8 cellular contexts compared by ENCODE assay signal in genomic region chr16:29961479-29962343, GRCh38. TPM values are rescaled to one million over a fixed set of nuclear protein-coding genes. Genes with fewer than 3 reads are reported as not detected.
DNase-seq lines count a peak whose midpoint lies in the region; ATAC-seq and TF ChIP-seq lines count a peak whose summit lies in the region.

TSS of gene TMEM219 (plus strand) at chr16:29962079. CDS start at chr16:29963144, 1,065 bp downstream.

- DNase-seq in DMS153 treated with DMSO at 0.1 percent for 48 hours (lab: John Stamatoyannopoulos, UW; ENCODE audit: unreplicated experiment): peak; percentile 70
- peak; percentile 88 for DNase-seq in RPMI7951 (ENCODE audit: low read depth)
- DNase-seq in activated T-helper 1 cell treated with anti-CD3 and anti-CD28 coated beads, Interleukin-12 subunit alpha, Interleukin-12 subunit beta, Interleukin-2, Interleukin-4 antibody, amounts not matched to agents 30 ng/mL and 10 ng/mL and 1 ng/mL, durations not matched to agents 14 hours and 24 hours and 36 hours (ENCODE audit: low spot score): peak; percentile 95
- peak; percentile 77 to 80 for DNase-seq in fibroblast of lung (ENCODE audit: low read depth in 2 of 2)
- DNase-seq in naive thymus-derived CD8-positive, alpha-beta T cell: peak; percentile 90 to 98 (median 96)
- DNase-seq in stimulated activated naive CD4-positive, alpha-beta T cell (lab: John Stamatoyannopoulos, UW): peak; percentile 88 to 96 (median 91)

- H3K36me3 ChIP-seq in KMS-11 (ENCODE audit: insufficient read depth) (no peaks in the 10 kb centered on the region), fibroblast of lung (ENCODE audit: control insufficient read depth, insufficient read depth, low read length) (no peaks in the 10 kb centered on the region)

- intact Hi-C loops in activated T-helper 1 cell treated with anti-CD3 and anti-CD28 coated beads, Interleukin-12 subunit alpha, Interleukin-12 subunit beta, Interleukin-2, Interleukin-4 antibody, amounts not matched to agents 30 ng/mL and 10 ng/mL and 1 ng/mL, durations not matched to agents 14 hours and 24 hours and 36 hours (cut with micrococcal nuclease): loop anchor here (1.0 to 2.0 kb wide), 6 partner anchors 12 to 98 kb away; partner anchors contain the start of genes ASPHD1, CDIPT, INO80E and KCTD13

- peak; percentile 61 for ATAC-seq in GM21717 (IDR thresholded peaks at IDR 0.05; ENCODE audit: unreplicated experiment)
- ATAC-seq in naive thymus-derived CD8-positive, alpha-beta T cell: peak; percentile 84 to 91

- H4K20me1 ChIP-seq in KMS-11 (ENCODE audit: insufficient read depth) (no peaks in the 10 kb centered on the region), fibroblast of lung (ENCODE audit: control insufficient read depth, extremely low read depth, insufficient read depth, low read length) (no peaks in the 10 kb centered on the region)

- H3K4me1 ChIP-seq in KMS-11 (ENCODE audit: low read depth, poor library complexity, severe bottlenecking) (peaks cover 16% of the 10 kb centered on the region), fibroblast of lung (ENCODE audit: control insufficient read depth, extremely low read depth, insufficient read depth, low read length) (no peaks in the 10 kb centered on the region)

- H3K27ac ChIP-seq in KMS-11: peak within 1 kb of the TSS; percentile 5; the same call in 1 of the 2 replicates
- H3K27ac ChIP-seq in fibroblast of lung (ENCODE audit: insufficient read depth, low read length): peak within 1 kb of the TSS; percentile 72

- peaks cover 7% of the 10 kb centered on the region for H3K36me3 Mint-ChIP-seq in activated T-helper 1 cell treated with anti-CD3 and anti-CD28 coated beads, Interleukin-12 subunit alpha, Interleukin-12 subunit beta, Interleukin-2, Interleukin-4 antibody, amounts not matched to agents 30 ng/mL and 10 ng/mL and 1 ng/mL, durations not matched to agents 14 hours and 24 hours and 36 hours (ENCODE audit: low read depth)
- H3K36me3 Mint-ChIP-seq in naive thymus-derived CD8-positive, alpha-beta T cell: peaks cover 0 to 5% (median 2%) of the 10 kb centered on the region in 3 donors

- peaks cover 24% of the 10 kb centered on the region for H3K4me1 Mint-ChIP-seq in activated T-helper 1 cell treated with anti-CD3 and anti-CD28 coated beads, Interleukin-12 subunit alpha, Interleukin-12 subunit beta, Interleukin-2, Interleukin-4 antibody, amounts not matched to agents 30 ng/mL and 10 ng/mL and 1 ng/mL, durations not matched to agents 14 hours and 24 hours and 36 hours (ENCODE audit: low read depth)
- peaks cover 12 to 29% (median 27%) of the 10 kb centered on the region in 4 donors for H3K4me1 Mint-ChIP-seq in naive thymus-derived CD8-positive, alpha-beta T cell

- TF ChIP-seq CTCF in KMS-11 (conservative IDR thresholded peaks at IDR 0.05; ENCODE audit: low read depth, low read length): peak; percentile 34; the same call in 1 of the 2 replicates
- TF ChIP-seq CTCF in fibroblast of lung (conservative IDR thresholded peaks at IDR 0.05 in 1 of 2, IDR thresholded peaks at IDR 0.05 in 1 of 2; ENCODE audit: low read depth in 1 of 2, low read length in 2 of 2): peak; percentile 34 to 41

- H3K4me3 Mint-ChIP-seq in activated T-helper 1 cell treated with anti-CD3 and anti-CD28 coated beads, Interleukin-12 subunit alpha, Interleukin-12 subunit beta, Interleukin-2, Interleukin-4 antibody, amounts not matched to agents 30 ng/mL and 10 ng/mL and 1 ng/mL, durations not matched to agents 14 hours and 24 hours and 36 hours: peak within 1 kb of the TSS; percentile 86
- H3K4me3 Mint-ChIP-seq in naive thymus-derived CD8-positive, alpha-beta T cell: peak within 1 kb of the TSS; percentile 86 to 94 (median 89)

- H3K4me3 ChIP-seq in KMS-11 (IDR thresholded peaks at IDR 0.05; ENCODE audit: insufficient read depth, low read depth, low read length) (peak within 1 kb of the TSS; percentile 42), fibroblast of lung (replicated peaks in 1 of 4; ENCODE audit: control extremely low read depth in 1 of 4, insufficient read depth in 1 of 4, low read depth in 3 of 4, low read length in 4 of 4) (peak within 1 kb of the TSS; percentile 72 to 83 (median 80))

- H3K27ac Mint-ChIP-seq in activated T-helper 1 cell treated with anti-CD3 and anti-CD28 coated beads, Interleukin-12 subunit alpha, Interleukin-12 subunit beta, Interleukin-2, Interleukin-4 antibody, amounts not matched to agents 30 ng/mL and 10 ng/mL and 1 ng/mL, durations not matched to agents 14 hours and 24 hours and 36 hours: peak within 1 kb of the TSS; percentile 83
- peak within 1 kb of the TSS; percentile 77 to 97 (median 93) for H3K27ac Mint-ChIP-seq in naive thymus-derived CD8-positive, alpha-beta T cell

- H3K79me2 ChIP-seq in KMS-11 (ENCODE audit: insufficient read depth, low read depth) (no peaks in the 10 kb centered on the region), fibroblast of lung (ENCODE audit: control insufficient read depth, insufficient read depth, low read length) (no peaks in the 10 kb centered on the region)

- H3K4me2 ChIP-seq in KMS-11 (peak within 1 kb of the TSS; percentile 92), fibroblast of lung (ENCODE audit: extremely low read depth, insufficient read depth, low read length) (peak within 1 kb of the TSS; percentile 99)

- H2AFZ ChIP-seq in KMS-11 (ENCODE audit: low read depth) (peak within 1 kb of the TSS; percentile 98), fibroblast of lung (ENCODE audit: low read length) (peak within 1 kb of the TSS; percentile 74)

- no peaks in the 10 kb centered on the region for H3K9me3 ChIP-seq in fibroblast of lung (ENCODE audit: control insufficient read depth, insufficient read depth, low read depth, low read length)

- no peaks in the 10 kb centered on the region for H3K9me3 Mint-ChIP-seq in activated T-helper 1 cell treated with anti-CD3 and anti-CD28 coated beads, Interleukin-12 subunit alpha, Interleukin-12 subunit beta, Interleukin-2, Interleukin-4 antibody, amounts not matched to agents 30 ng/mL and 10 ng/mL and 1 ng/mL, durations not matched to agents 14 hours and 24 hours and 36 hours
- no peaks in the 10 kb centered on the region for H3K9me3 Mint-ChIP-seq in naive thymus-derived CD8-positive, alpha-beta T cell

- H3K9ac ChIP-seq in KMS-11: peak within 1 kb of the TSS; percentile 42; the same call in 1 of the 2 replicates
- peak within 1 kb of the TSS; percentile 81 for H3K9ac ChIP-seq in fibroblast of lung (ENCODE audit: insufficient read depth, low read length)

- H3K27me3 Mint-ChIP-seq in activated T-helper 1 cell treated with anti-CD3 and anti-CD28 coated beads, Interleukin-12 subunit alpha, Interleukin-12 subunit beta, Interleukin-2, Interleukin-4 antibody, amounts not matched to agents 30 ng/mL and 10 ng/mL and 1 ng/mL, durations not matched to agents 14 hours and 24 hours and 36 hours (ENCODE audit: insufficient read depth): no peaks in the 10 kb centered on the region
- H3K27me3 Mint-ChIP-seq in naive thymus-derived CD8-positive, alpha-beta T cell: no peaks in the 10 kb centered on the region

- H3K27me3 ChIP-seq in KMS-11 (ENCODE audit: insufficient read depth, low read depth) (no peaks in the 10 kb centered on the region), fibroblast of lung (ENCODE audit: control insufficient read depth, insufficient read depth, low read length) (no peaks in the 10 kb centered on the region)

- POLR2A ChIA-PET in naive thymus-derived CD8-positive, alpha-beta T cell (lab: Charles Lee): interaction anchor here (0.6 to 3.8 kb wide), 24 partner anchors 11 to 948 kb away, joined by 3 to 43 read pairs (median 4); partner anchors contain the start of genes ASPHD1, CDIPT, HIRIP3 and INO80E

RNA-seq across cellular contexts. Expression of gene TMEM219, which starts in this region (rescaled TPM):
- 84.8 and 110 TPM in 2 replicates for total RNA-seq in RPMI7951 (2014; rRNA removed; shearing (Covaris generic))
- total RNA-seq in activated T-helper 1 cell treated with anti-CD3 and anti-CD28 coated beads, Interleukin-12 subunit alpha, Interleukin-12 subunit beta, Interleukin-2, Interleukin-4 antibody, amounts not matched to agents 30 ng/mL and 10 ng/mL and 1 ng/mL, durations not matched to agents 14 hours and 24 hours and 36 hours: 41.5 and 43.7 TPM in 2 replicates
- total RNA-seq in fibroblast of lung: 80.6 and 100 TPM in 2 replicates
- 79.4 and 86.3 TPM in 2 replicates for polyA plus RNA-seq in fibroblast of lung
- polyA plus RNA-seq in fibroblast of lung (2012): 121 and 137 TPM in 2 replicates
- 188 and 236 TPM in 2 replicates for polyA minus RNA-seq in fibroblast of lung (ENCODE audit: low replicate concordance)
- total RNA-seq in naive thymus-derived CD8-positive, alpha-beta T cell: 10 to 100 TPM; 63.1 to 74.0 TPM
- polyA plus RNA-seq in naive thymus-derived CD8-positive, alpha-beta T cell: 100 to 1,000 TPM; 157 to 179 (median 174) TPM

Comparison
In these comparisons a context has a peak if more than half of its experiments do, and no peak if none do; other contexts are left out.
1. Peak in every context shown above with its lines: DNase-seq, ATAC-seq, H3K4me3 ChIP-seq and H3K27ac ChIP-seq.